ENCODE assay signal across 11 cellular contexts in the genomic region with DNA sequence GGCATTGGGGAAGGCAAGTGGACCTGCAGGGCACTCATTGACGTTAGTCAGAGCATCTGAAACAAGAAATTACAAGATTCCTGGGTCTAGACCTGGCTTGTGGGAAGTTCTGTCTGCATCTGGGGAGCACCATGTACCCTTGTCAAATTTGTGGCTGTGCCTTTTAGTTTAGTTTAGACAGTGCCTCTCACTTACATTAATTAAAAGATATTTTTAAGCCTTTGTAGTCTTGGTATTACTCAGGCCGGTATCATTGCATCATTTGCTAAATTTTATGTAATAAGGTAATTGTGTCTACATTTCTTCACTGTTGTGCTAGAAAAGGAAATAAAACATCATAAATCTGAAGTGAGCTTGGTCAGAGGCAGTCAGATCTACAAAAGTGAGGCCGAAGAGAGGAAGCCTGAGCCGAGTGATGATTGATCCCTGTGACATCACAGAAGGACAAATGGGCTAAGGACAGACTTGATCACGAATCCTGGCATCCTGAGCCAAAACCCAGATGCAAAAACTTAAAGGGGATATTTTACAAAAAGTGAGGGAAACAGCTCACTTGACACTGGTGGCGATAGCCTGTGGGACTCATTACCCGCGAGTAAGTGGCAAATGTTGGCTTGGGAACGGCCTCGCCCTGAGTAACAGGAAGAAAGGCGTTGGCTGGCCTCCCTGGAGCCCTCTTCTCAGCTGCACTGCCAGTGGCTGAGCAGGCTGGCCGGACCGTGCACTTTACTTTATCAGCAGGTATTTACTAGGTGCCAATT.
DNase-seq lines count a peak whose midpoint lies in the region; ATAC-seq and TF ChIP-seq lines count a peak whose summit lies in the region.
"Had no signal": no experiment of that assay in that cellular context is flagged by ENCODE, and none has a peak within 500 bp of the region (broad histone marks: within the 10 kb centered on the region; RNA-seq: fewer than 3 reads in every experiment).

No MANE protein-coding gene starts in this region.

- TF ChIP-seq CTCF in lower lobe of right lung (IDR thresholded peaks at IDR 0.05) (no peak), tibial nerve (IDR thresholded peaks at IDR 0.05) (no peak)

- WGBS in tibial nerve, 2 donors, result 53 to 60% methylated on average over 13 of the region's 13 CpGs

- TF ChIP-seq EP300 in tibial nerve (IDR thresholded peaks at IDR 0.05), result peak in 1 of 2 donors; percentile 4

- peak; percentile 90 to 93 for ATAC-seq in lower lobe of right lung
- no peak for ATAC-seq in activated CD4-positive, alpha-beta T cell treated with anti-CD3 and anti-CD28 coated beads for 36 hours
- ATAC-seq in GM18517 (IDR thresholded peaks at IDR 0.05; ENCODE audit: unreplicated experiment), result no peak

- H3K36me3 ChIP-seq in lower lobe of right lung, result peaks cover 8% of the 10 kb centered on the region
- H3K36me3 ChIP-seq in tibial nerve, result no peaks in the 10 kb centered on the region

- CTCF ChIA-PET in activated CD4-positive, alpha-beta T cell treated with anti-CD3 and anti-CD28 coated beads for 36 hours (lab: Charles Lee), result no interaction called here

- POLR2A ChIA-PET in activated CD4-positive, alpha-beta T cell treated with anti-CD3 and anti-CD28 coated beads for 36 hours (lab: Charles Lee), result no interaction called here

- peaks cover 27% of the 10 kb centered on the region for H3K4me1 Mint-ChIP-seq in dendritic cell treated with granulocyte-macrophage colony-stimulating factor and Interleukin-4, amounts not matched to agents 40 ng/mL and 50 ng/mL, for 4 days (ENCODE audit: low read depth)
- no peaks in the 10 kb centered on the region for H3K4me1 Mint-ChIP-seq in activated CD4-positive, alpha-beta T cell treated with anti-CD3 and anti-CD28 coated beads for 36 hours

- intact Hi-C loops in dendritic cell treated with granulocyte-macrophage colony-stimulating factor and Interleukin-4, amounts not matched to agents 40 ng/mL and 50 ng/mL, for 4 days (cut with micrococcal nuclease), result no loop called here
- intact Hi-C loops in lower lobe of right lung (cut with DNase I), result no loop called here
- intact Hi-C loops in activated CD4-positive, alpha-beta T cell treated with anti-CD3 and anti-CD28 coated beads for 36 hours (cut with DNase I, micrococcal nuclease), result no loop called here

- H3K4me3 ChIP-seq in lower lobe of right lung (no peak overlapping the region), tibial nerve (no peak overlapping the region)

- H3K27me3 ChIP-seq in lower lobe of right lung (ENCODE audit: low read depth), result no peaks in the 10 kb centered on the region
- H3K27me3 ChIP-seq in tibial nerve, result no peaks in the 10 kb centered on the region

- no peaks in the 10 kb centered on the region for H3K9me3 Mint-ChIP-seq in dendritic cell treated with granulocyte-macrophage colony-stimulating factor and Interleukin-4, amounts not matched to agents 40 ng/mL and 50 ng/mL, for 4 days
- no peaks in the 10 kb centered on the region for H3K9me3 Mint-ChIP-seq in activated CD4-positive, alpha-beta T cell treated with anti-CD3 and anti-CD28 coated beads for 36 hours (ENCODE audit: low read depth)

- peaks cover 32% of the 10 kb centered on the region for H3K36me3 Mint-ChIP-seq in dendritic cell treated with granulocyte-macrophage colony-stimulating factor and Interleukin-4, amounts not matched to agents 40 ng/mL and 50 ng/mL, for 4 days (ENCODE audit: low read depth)
- H3K36me3 Mint-ChIP-seq in activated CD4-positive, alpha-beta T cell treated with anti-CD3 and anti-CD28 coated beads for 36 hours (ENCODE audit: low read depth), result peaks cover 1% of the 10 kb centered on the region

- H3K4me1 ChIP-seq in lower lobe of right lung (peaks cover 52% of the 10 kb centered on the region), tibial nerve (peaks cover 3 to 95% (median 53%) of the 10 kb centered on the region in 4 donors)

- H3K4me3 Mint-ChIP-seq in dendritic cell treated with granulocyte-macrophage colony-stimulating factor and Interleukin-4, amounts not matched to agents 40 ng/mL and 50 ng/mL, for 4 days, result peak overlapping the region; percentile 20
- no peak overlapping the region for H3K4me3 Mint-ChIP-seq in activated CD4-positive, alpha-beta T cell treated with anti-CD3 and anti-CD28 coated beads for 36 hours

- peak overlapping the region; percentile 80 for H3K27ac ChIP-seq in lower lobe of right lung
- H3K27ac ChIP-seq in tibial nerve, result peak overlapping the region in 3 of 4 donors; percentile 14 to 90 (median 65)

- DNase-seq in MV-4-11 (lab: John Stamatoyannopoulos, UW), result peak; percentile 96
- DNase-seq in lower lobe of right lung, result peak; percentile 92
- no peak for DNase-seq in tibial nerve (ENCODE audit: low spot score in 2 of 2)
- DNase-seq in stimulated activated naive CD4-positive, alpha-beta T cell treated with Interleukin-2 at 50 U/mL for 16 hours (lab: John Stamatoyannopoulos, UW), result no peak
- no peak for DNase-seq in activated CD4-positive, alpha-beta T cell treated with anti-CD3 and anti-CD28 coated beads for 36 hours
- DNase-seq: activated T-cell treated with anti-CD3 and anti-CD28 coated beads, Interleukin-2, amount 50 U/mL, for 1 hour; hippocampal formation; NCI-H524 treated with DMSO at 0.1 percent for 48 hours; T-helper 2 cell had no signal

- H3K9me3 ChIP-seq in lower lobe of right lung (no peaks in the 10 kb centered on the region), tibial nerve (no peaks in the 10 kb centered on the region)

- H3K27me3 Mint-ChIP-seq in dendritic cell treated with granulocyte-macrophage colony-stimulating factor and Interleukin-4, amounts not matched to agents 40 ng/mL and 50 ng/mL, for 4 days, result no peaks in the 10 kb centered on the region
- H3K27me3 Mint-ChIP-seq in activated CD4-positive, alpha-beta T cell treated with anti-CD3 and anti-CD28 coated beads for 36 hours, result no peaks in the 10 kb centered on the region

- H3K27ac Mint-ChIP-seq in dendritic cell treated with granulocyte-macrophage colony-stimulating factor and Interleukin-4, amounts not matched to agents 40 ng/mL and 50 ng/mL, for 4 days, result peak overlapping the region; percentile 84
- H3K27ac Mint-ChIP-seq in activated CD4-positive, alpha-beta T cell treated with anti-CD3 and anti-CD28 coated beads for 36 hours, result no peak overlapping the region

- TF ChIP-seq POLR2A in tibial nerve (IDR thresholded peaks at IDR 0.05), result no peak

Comparison
In these comparisons a context has a peak if more than half of its experiments do, and no peak if none do; other contexts are left out.
1. DNase-seq: peak in MV-4-11 (single experiment) and lower lobe of right lung (single experiment); none in tibial nerve (0 of 2), stimulated activated naive CD4-positive, alpha-beta T cell treated with Interleukin-2 at 50 U/mL for 16 hours (single experiment) and activated CD4-positive, alpha-beta T cell treated with anti-CD3 and anti-CD28 coated beads for 36 hours (single experiment).
2. ATAC-seq: peak in lower lobe of right lung (2 of 2); none in activated CD4-positive, alpha-beta T cell treated with anti-CD3 and anti-CD28 coated beads for 36 hours (single experiment) and GM18517 (single experiment).